8 cellular contexts compared by ENCODE assay signal in genomic region chr17:80220709-80221215, GRCh38. TPM values are rescaled to one million over a fixed set of nuclear protein-coding genes. Genes with fewer than 3 reads are reported as not detected.
DNase-seq lines count a peak whose midpoint lies in the region; ATAC-seq and TF ChIP-seq lines count a peak whose summit lies in the region.

No MANE protein-coding gene starts in this region.

- peak; percentile 38 for DNase-seq in stimulated activated CD4-positive, alpha-beta T cell treated with anti-CD3 and anti-CD28 coated beads, Interleukin-15, amount 100 ng/mL, for 24 hours
- DNase-seq in stimulated activated CD4-positive, alpha-beta T cell treated with anti-CD3 and anti-CD28 coated beads, Interleukin-1b, Interleukin-23, amount 100 ng/mL, for 48 hours = no peak
- DNase-seq in activated B cell treated with CpG ODN at 0.5 μM for 24 hours (no peak), hippocampal formation (lab: John Stamatoyannopoulos, UW) (no peak)

- H3K36me3 ChIP-seq in esophagus (ENCODE audit: control insufficient read depth in 2 of 2, insufficient read depth in 2 of 2, low read length in 1 of 2) (peaks cover 0 to 15% of the 10 kb centered on the region in 2 donors), muscle layer of duodenum (ENCODE audit: control insufficient read depth in 1 of 2, insufficient read depth in 2 of 2, low read length in 2 of 2) (peaks cover 8 to 13% of the 10 kb centered on the region in 2 donors)

- H3K27me3 ChIP-seq in esophagus (ENCODE audit: control insufficient read depth in 1 of 2, insufficient read depth in 2 of 2, low read length in 2 of 2) (no peaks in the 10 kb centered on the region), muscle layer of duodenum (ENCODE audit: low read depth, low read length) (no peaks in the 10 kb centered on the region)

- H3K4me3 Mint-ChIP-seq in activated B cell treated with CpG ODN at 0.5 μM for 24 hours = peak overlapping the region; percentile 76

- no peaks in the 10 kb centered on the region for H3K27me3 Mint-ChIP-seq in activated B cell treated with CpG ODN at 0.5 μM for 24 hours

- H3K4me3 ChIP-seq in esophagus (ENCODE audit: low read depth in 1 of 2, low read length in 2 of 2) = peak overlapping the region; percentile 77 to 95
- peak overlapping the region; percentile 60 to 96 for H3K4me3 ChIP-seq in muscle layer of duodenum (ENCODE audit: low read depth in 1 of 2, low read length in 2 of 2)

- ATAC-seq in activated B cell treated with CpG ODN at 0.5 μM for 24 hours (ENCODE audit: low read depth) = no peak
- ATAC-seq in GM19351 (IDR thresholded peaks at IDR 0.05; ENCODE audit: unreplicated experiment) = no peak
- no peak for ATAC-seq in GM18858 (IDR thresholded peaks at IDR 0.05; ENCODE audit: unreplicated experiment)

- no peak overlapping the region for H3K27ac Mint-ChIP-seq in activated B cell treated with CpG ODN at 0.5 μM for 24 hours

- H3K4me1 ChIP-seq in esophagus (ENCODE audit: control insufficient read depth in 2 of 2, insufficient read depth in 2 of 2, low read length in 1 of 2) = peaks cover 0 to 4% of the 10 kb centered on the region in 2 donors
- peaks cover 0 to 29% of the 10 kb centered on the region in 2 donors for H3K4me1 ChIP-seq in muscle layer of duodenum (ENCODE audit: control insufficient read depth in 1 of 2, insufficient read depth in 2 of 2, low read length in 2 of 2)

- H3K9me3 ChIP-seq in esophagus (ENCODE audit: control insufficient read depth in 2 of 2, insufficient read depth in 1 of 2, low read depth in 1 of 2, low read length in 1 of 2) = no peaks in the 10 kb centered on the region
- H3K9me3 ChIP-seq in muscle layer of duodenum (ENCODE audit: control insufficient read depth in 1 of 2, low read length in 2 of 2) = no peaks in the 10 kb centered on the region

- H3K27ac ChIP-seq in esophagus (ENCODE audit: low read depth in 2 of 2, low read length in 1 of 2) = peak overlapping the region; percentile 82 to 86
- no peak overlapping the region for H3K27ac ChIP-seq in muscle layer of duodenum (ENCODE audit: low read length)

- peaks cover 20% of the 10 kb centered on the region for H3K4me1 Mint-ChIP-seq in activated B cell treated with CpG ODN at 0.5 μM for 24 hours

- intact Hi-C loops in activated B cell treated with CpG ODN at 0.5 μM for 24 hours (cut with micrococcal nuclease) = no loop called here

- peaks cover 19% of the 10 kb centered on the region for H3K36me3 Mint-ChIP-seq in activated B cell treated with CpG ODN at 0.5 μM for 24 hours (ENCODE audit: low read depth)

- WGBS in esophagus, 2 donors = 3 to 5% methylated on average over 38 to 43 of the region's 43 CpGs

- no peak for TF ChIP-seq CTCF in activated B cell treated with CpG ODN at 0.5 μM for 24 hours (IDR thresholded peaks at IDR 0.05)

- CTCF ChIA-PET in activated B cell treated with CpG ODN at 0.5 μM for 24 hours (lab: Charles Lee) = no interaction called here

- POLR2A ChIA-PET in activated B cell treated with CpG ODN at 0.5 μM for 24 hours (lab: Charles Lee) = interaction anchor here (0.7 to 1.7 kb wide), 4 partner anchors 32 to 1003 kb away, joined by 3 to 5 read pairs (median 3); partner anchors contain the start of gene RNF213

- H3K9me3 Mint-ChIP-seq in activated B cell treated with CpG ODN at 0.5 μM for 24 hours = no peaks in the 10 kb centered on the region

RNA-seq across cellular contexts. Expression of gene SLC26A11, which starts 0.5 kb away (rescaled TPM):
- total RNA-seq in activated B cell treated with CpG ODN at 0.5 μM for 24 hours = 7.5 and 8.4 TPM in 2 replicates
- 1 to 10 TPM; 4.7 to 6.9 TPM for polyA plus RNA-seq in esophagus

RNA-seq across cellular contexts. Expression of gene SGSH, which starts 0.6 kb away (rescaled TPM):
- 38.8 and 41.3 TPM in 2 replicates for total RNA-seq in activated B cell treated with CpG ODN at 0.5 μM for 24 hours
- polyA plus RNA-seq in esophagus = 10 to 100 TPM; 16.5 to 20.4 TPM

RNA-seq across cellular contexts. Expression of gene RNF213, which starts 39.9 kb away (rescaled TPM):
- total RNA-seq in activated B cell treated with CpG ODN at 0.5 μM for 24 hours = 203 and 228 TPM in 2 replicates
- polyA plus RNA-seq in esophagus = 10 to 100 TPM; 17.9 to 54.7 TPM

RNA-seq across cellular contexts. Expression of gene CARD14, which starts 50.9 kb away (rescaled TPM):
- total RNA-seq in activated B cell treated with CpG ODN at 0.5 μM for 24 hours = not detected in 2 replicates
- 10 to 100 TPM; 25.7 to 28.0 TPM for polyA plus RNA-seq in esophagus
